ENCODE assay signal across 24 cellular contexts in the genomic region with DNA sequence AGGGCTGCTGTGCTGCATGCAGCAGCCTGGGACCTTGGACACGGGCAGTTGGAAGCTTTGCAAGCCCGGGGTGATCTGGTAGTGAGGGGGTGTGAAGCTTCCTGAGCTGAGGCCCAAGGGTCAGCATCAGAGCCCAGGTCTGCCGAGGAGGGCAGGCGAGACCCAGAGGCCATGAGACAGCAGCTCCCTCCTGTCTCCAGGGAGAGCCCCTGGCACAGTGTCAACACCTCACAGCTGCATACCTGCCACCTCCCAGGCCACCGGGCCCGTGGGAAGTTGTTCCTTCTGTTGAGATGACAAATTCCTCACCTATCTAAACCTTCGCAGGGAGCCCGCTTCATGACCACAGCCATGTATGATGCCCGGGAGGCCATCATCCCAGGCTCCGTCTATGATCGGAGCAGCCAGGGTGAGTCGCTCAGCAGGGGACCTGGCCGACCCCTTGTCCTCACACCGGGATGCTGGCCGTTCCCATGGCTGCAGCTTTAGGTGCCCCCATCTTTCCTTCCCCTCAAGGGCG. TPM values are rescaled to one million over a fixed set of nuclear protein-coding genes. Genes with fewer than 3 reads are reported as not detected.
"Had no signal": no experiment of that assay in that cellular context is flagged by ENCODE, and none has a peak within 500 bp of the region (broad histone marks: within the 10 kb centered on the region; RNA-seq: fewer than 3 reads in every experiment).

No MANE protein-coding gene starts in this region.

- H3K27me3 Mint-ChIP-seq: activated naive CD8-positive, alpha-beta T cell treated with anti-CD3 and anti-CD28 coated beads for 36 hours; central memory CD8-positive, alpha-beta T cell; memory B cell; T-cell had no signal

- H3K4me3 ChIP-seq: breast epithelium, heart left ventricle, mucosa of descending colon, sigmoid colon, smooth muscle cell, upper lobe of left lung had no signal

- H3K27me3 ChIP-seq: breast epithelium, heart left ventricle had no signal

- H3K9me3 ChIP-seq: breast epithelium, heart left ventricle, mucosa of descending colon, sigmoid colon, upper lobe of left lung had no signal

- H3K4me2 ChIP-seq: smooth muscle cell had no signal

- H3K27ac ChIP-seq: breast epithelium, heart left ventricle, sigmoid colon, upper lobe of left lung had no signal

- H3K4me1 ChIP-seq: breast epithelium had no signal

- FAIRE-seq: astrocyte, islet of Langerhans had no signal

- H3K9me3 Mint-ChIP-seq: activated naive CD8-positive, alpha-beta T cell treated with anti-CD3 and anti-CD28 coated beads for 36 hours; central memory CD8-positive, alpha-beta T cell; memory B cell; nephron progenitor cell; T-cell had no signal

- ATAC-seq: heart left ventricle, left cardiac atrium, mucosa of descending colon, T-cell had no signal

- H3K4me1 Mint-ChIP-seq: activated naive CD8-positive, alpha-beta T cell treated with anti-CD3 and anti-CD28 coated beads for 36 hours had no signal

- H3K4me3 Mint-ChIP-seq: activated naive CD8-positive, alpha-beta T cell treated with anti-CD3 and anti-CD28 coated beads for 36 hours; central memory CD8-positive, alpha-beta T cell; memory B cell; nephron progenitor cell; T-cell had no signal

- DNase-seq: activated CD4-positive, alpha-beta T cell treated with anti-CD3 and anti-CD28 coated beads for 1 hour; activated CD4-positive, alpha-beta T cell treated with anti-CD3 and anti-CD28 coated beads, Interleukin-2, amount 50 U/mL, for 4 hours; activated CD8-positive, alpha-beta memory T cell treated with anti-CD3 and anti-CD28 coated beads, Interleukin-2, amount 50 U/mL, for 48 hours; activated naive CD4-positive, alpha-beta T cell treated with Interleukin-2 at 50 U/mL for 16 hours; activated naive CD8-positive, alpha-beta T cell treated with anti-CD3 and anti-CD28 coated beads for 36 hours; activated T-cell treated with anti-CD3 and anti-CD28 coated beads, Interleukin-2, amount 50 U/mL, for 48 hours; left cardiac atrium; mucosa of descending colon; nephron progenitor cell; sigmoid colon; stimulated activated CD4-positive, alpha-beta T cell treated with anti-CD3 and anti-CD28 coated beads, Interleukin-2, amount 100 ng/mL, for 48 hours; stimulated activated CD8-positive, alpha-beta memory T cell treated with anti-CD3 and anti-CD28 coated beads, Interleukin-4, amount 100 ng/mL, for 48 hours; stimulated activated naive CD4-positive, alpha-beta T cell; T-cell had no signal

- H3K27ac Mint-ChIP-seq: activated naive CD8-positive, alpha-beta T cell treated with anti-CD3 and anti-CD28 coated beads for 36 hours; memory B cell; T-cell had no signal

RNA-seq across cellular contexts. Expression of gene CERS1, which starts 32.1 kb away (rescaled TPM):
- total RNA-seq: subcutaneous adipose tissue had no signal
- polyA plus RNA-seq: liver had no signal
